Comparison of ENCODE assay signal across 8 cellular contexts in the genomic region with DNA sequence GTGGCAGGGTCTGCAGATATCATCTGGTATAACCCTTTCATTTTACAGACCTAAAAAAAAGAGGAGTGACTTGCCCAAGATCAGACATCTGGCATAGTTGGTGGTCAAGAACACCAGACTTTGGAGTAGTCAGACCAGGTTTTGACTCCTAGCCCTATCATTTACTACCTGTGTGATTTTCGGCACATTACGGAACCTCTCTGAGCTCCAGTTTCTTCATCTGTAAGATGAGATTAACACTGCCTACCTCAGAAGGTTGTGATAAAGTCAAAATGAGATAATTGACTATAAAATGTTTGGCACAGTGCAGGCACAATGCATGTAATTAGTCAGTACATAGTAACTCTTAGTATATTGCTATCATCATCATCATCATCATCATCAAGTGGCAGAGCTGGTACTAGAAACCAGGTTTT. TPM values are rescaled to one million over a fixed set of nuclear protein-coding genes. Genes with fewer than 3 reads are reported as not detected.
A peak's percentile ranks its signal among the peaks of the same experiment; 100 is the strongest.
DNase-seq lines count a peak whose midpoint lies in the region; ATAC-seq and TF ChIP-seq lines count a peak whose summit lies in the region.

No MANE protein-coding gene starts in this region.

- H3F3A ChIP-seq in SU-DHL-6 (ENCODE audit: insufficient read depth) = no peaks in the 10 kb centered on the region

- H3K4me1 Mint-ChIP-seq in activated CD4-positive, alpha-beta T cell treated with anti-CD3 and anti-CD28 coated beads, Interleukin-2, amount 10 ng/mL, durations not matched to agents 24 days and 14 days = peaks cover 43% of the 10 kb centered on the region

- intact Hi-C loops in activated CD4-positive, alpha-beta T cell treated with anti-CD3 and anti-CD28 coated beads, Interleukin-2, amount 10 ng/mL, durations not matched to agents 24 days and 14 days (cut with micrococcal nuclease) = loop anchor here (1.0 to 10.0 kb wide), 2 partner anchors 211 to 1581 kb away; no protein-coding TSS in a partner anchor
- intact Hi-C loops in psoas muscle (cut with DNase I) = no loop called here

- peak overlapping the region; percentile 92 for H3K4me3 Mint-ChIP-seq in activated CD4-positive, alpha-beta T cell treated with anti-CD3 and anti-CD28 coated beads, Interleukin-2, amount 10 ng/mL, durations not matched to agents 24 days and 14 days

- H3K27me3 ChIP-seq in SU-DHL-6 (ENCODE audit: low read length) (no peaks in the 10 kb centered on the region), psoas muscle (ENCODE audit: insufficient read depth in 3 of 3, low read length in 2 of 3) (no peaks in the 10 kb centered on the region)

- H3K36me3 ChIP-seq in SU-DHL-6 (ENCODE audit: low read length) (no peaks in the 10 kb centered on the region), psoas muscle (ENCODE audit: insufficient read depth in 1 of 2, low read depth in 1 of 2) (peaks cover 3 to 7% of the 10 kb centered on the region in 2 donors)

- peaks cover 36% of the 10 kb centered on the region for H3K36me3 Mint-ChIP-seq in activated CD4-positive, alpha-beta T cell treated with anti-CD3 and anti-CD28 coated beads, Interleukin-2, amount 10 ng/mL, durations not matched to agents 24 days and 14 days (ENCODE audit: low read depth)

- H3K27ac ChIP-seq in SU-DHL-6 (ENCODE audit: low read depth, low read length) (no peak overlapping the region), psoas muscle (peak overlapping the region; percentile 91)

- ATAC-seq in psoas muscle (no peak), HG03520 (IDR thresholded peaks at IDR 0.05; ENCODE audit: unreplicated experiment) (no peak), HG03139 (IDR thresholded peaks at IDR 0.05; ENCODE audit: unreplicated experiment) (no peak), GM18867 (IDR thresholded peaks at IDR 0.05; ENCODE audit: unreplicated experiment) (no peak)

- no peaks in the 10 kb centered on the region for H3K9me2 ChIP-seq in SU-DHL-6 (replicated peaks; ENCODE audit: insufficient read depth, low read length)

- H3K4me2 ChIP-seq in SU-DHL-6 (ENCODE audit: low read depth, low read length, poor library complexity, severe bottlenecking) = peak overlapping the region; percentile 99

- no peaks in the 10 kb centered on the region for H4K20me1 ChIP-seq in SU-DHL-6 (ENCODE audit: low read depth, low read length)

- WGBS in psoas muscle, 3 donors = 73 to 97% (median 86%) methylated on average over 2 of the region's 2 CpGs

- TF ChIP-seq CTCF in SU-DHL-6 (IDR thresholded peaks at IDR 0.05; ENCODE audit: insufficient read depth, low read length, poor library complexity, severe bottlenecking) (no peak), psoas muscle (IDR thresholded peaks at IDR 0.05) (no peak)

- 0 out of 2 replicates have a peak overlapping the region, but pooled peaks have one; percentile 80 for H3K9ac ChIP-seq in SU-DHL-6 (ENCODE audit: low read length)

- peak; percentile 59 for DNase-seq in activated CD4-positive, alpha-beta T cell treated with anti-CD3 and anti-CD28 coated beads, Interleukin-2, amount 10 ng/mL, durations not matched to agents 24 days and 14 days
- DNase-seq in activated CD4-positive, alpha-beta T cell treated with anti-CD3 and anti-CD28 coated beads, Interleukin-2, amount 50 U/mL, for 48 hours = no peak
- DNase-seq in erythroblast (lab: John Stamatoyannopoulos, UW) (peak; percentile 23 to 52), psoas muscle (no peak)

- peak overlapping the region; percentile 85 for H3K27ac Mint-ChIP-seq in activated CD4-positive, alpha-beta T cell treated with anti-CD3 and anti-CD28 coated beads, Interleukin-2, amount 10 ng/mL, durations not matched to agents 24 days and 14 days

- no peak for TF ChIP-seq POLR2A in erythroblast (IDR thresholded peaks at IDR 0.05; ENCODE audit: low read length)

- H3K9me3 Mint-ChIP-seq in activated CD4-positive, alpha-beta T cell treated with anti-CD3 and anti-CD28 coated beads, Interleukin-2, amount 10 ng/mL, durations not matched to agents 24 days and 14 days = no peaks in the 10 kb centered on the region

- H3K4me1 ChIP-seq in psoas muscle = peaks cover 15% of the 10 kb centered on the region

- H3K27me3 Mint-ChIP-seq in activated CD4-positive, alpha-beta T cell treated with anti-CD3 and anti-CD28 coated beads, Interleukin-2, amount 10 ng/mL, durations not matched to agents 24 days and 14 days = peaks cover 6% of the 10 kb centered on the region

- H3K4me3 ChIP-seq in SU-DHL-6 (ENCODE audit: insufficient read depth, low read length, poor library complexity, severe bottlenecking) (peak overlapping the region; percentile 91), psoas muscle (peak overlapping the region; percentile 95)

- no peak overlapping the region for H2AFZ ChIP-seq in SU-DHL-6 (ENCODE audit: low read depth, low read length, severe bottlenecking)

- H3K79me2 ChIP-seq in SU-DHL-6 (ENCODE audit: insufficient read depth, low read length) = no peaks in the 10 kb centered on the region

- no peaks in the 10 kb centered on the region for H3K9me3 ChIP-seq in SU-DHL-6 (ENCODE audit: insufficient read depth, low read length)
- no peaks in the 10 kb centered on the region for H3K9me3 ChIP-seq in psoas muscle

RNA-seq across cellular contexts. Expression of a gene that starts 1.2 kb away (rescaled TPM):
- 86.6 and 89.6 TPM in 2 replicates for total RNA-seq in activated CD4-positive, alpha-beta T cell treated with anti-CD3 and anti-CD28 coated beads, Interleukin-2, amount 10 ng/mL, durations not matched to agents 24 days and 14 days
- total RNA-seq in psoas muscle = 10 to 100 TPM; 46.6 to 94.4 (median 58.4) TPM
- polyA plus RNA-seq in psoas muscle = 10 to 100 TPM; 14.5 to 42.6 (median 21.1) TPM

Comparison
In these comparisons a context has a peak if more than half of its experiments do, and no peak if none do; other contexts are left out.
1. DNase-seq: peak in activated CD4-positive, alpha-beta T cell treated with anti-CD3 and anti-CD28 coated beads, Interleukin-2, amount 10 ng/mL, durations not matched to agents 24 days and 14 days (single experiment) and erythroblast (2 of 2); none in activated CD4-positive, alpha-beta T cell treated with anti-CD3 and anti-CD28 coated beads, Interleukin-2, amount 50 U/mL, for 48 hours (0 of 2) and psoas muscle (0 of 2).